Comparison of ENCODE assay signal across 18 cellular contexts in genomic region chr10:101585841-101586240, GRCh38. TPM values are rescaled to one million over a fixed set of nuclear protein-coding genes. Genes with fewer than 3 reads are reported as not detected.
A peak's percentile ranks its signal among the peaks of the same experiment; 100 is the strongest.
DNase-seq lines count a peak whose midpoint lies in the region; ATAC-seq and TF ChIP-seq lines count a peak whose summit lies in the region.
"Had no signal": no experiment of that assay in that cellular context is flagged by ENCODE, and none has a peak within 500 bp of the region (broad histone marks: within the 10 kb centered on the region; RNA-seq: fewer than 3 reads in every experiment).

No MANE protein-coding gene starts in this region.

- TF ChIP-seq RAD21 in HCT116 (IDR thresholded peaks at IDR 0.05; ENCODE audit: low read depth): no peak

- no peak overlapping the region for H3K9ac ChIP-seq in HCT116 (ENCODE audit: low read length)

- H3K27me3 Mint-ChIP-seq in activated T-cell treated with anti-CD3 and anti-CD28 coated beads, Interleukin-2, amount 50 U/mL, for 24 hours: no peaks in the 10 kb centered on the region
- H3K27me3 Mint-ChIP-seq in brain: peaks cover 13% of the 10 kb centered on the region
- H3K27me3 Mint-ChIP-seq in neural crest cell (ENCODE audit: low read depth): no peaks in the 10 kb centered on the region

- H3K4me3 ChIP-seq in HCT116 (replicated peaks in 1 of 2; ENCODE audit: low read depth in 1 of 2, low read length in 2 of 2) (no peak overlapping the region), OCI-LY7 (ENCODE audit: low read depth, low read length, poor library complexity, severe bottlenecking) (no peak overlapping the region)
- H3K4me3 ChIP-seq: MG63 had no signal

- CTCF ChIA-PET in HCT116 (lab: Charles Lee) (interaction anchor here (3.3 to 3.7 kb wide), 2 partner anchors 15 to 17 kb away, joined by 17 to 25 read pairs; no protein-coding TSS in a partner anchor), OCI-LY7 (lab: Charles Lee; ENCODE audit: unreplicated experiment) (no interaction called here)

- no TSS peak for BruUV-seq in HCT116 (replicated peaks; lab: Mats Ljungman, UMichigan)
- BruUV-seq in OCI-LY7 (replicated peaks; lab: Mats Ljungman, UMichigan): no TSS peak

- peaks cover 26% of the 10 kb centered on the region for H3K4me1 Mint-ChIP-seq in activated T-cell treated with anti-CD3 and anti-CD28 coated beads, Interleukin-2, amount 50 U/mL, for 24 hours (ENCODE audit: low read depth)
- H3K4me1 Mint-ChIP-seq in brain (peaks cover 35% of the 10 kb centered on the region), neural crest cell (peaks cover 22% of the 10 kb centered on the region)

- no peaks in the 10 kb centered on the region for H3K27me3 ChIP-seq in HCT116 (ENCODE audit: insufficient read depth, low read length)
- H3K27me3 ChIP-seq: MG63 had no signal

- H3K9me3 ChIP-seq in HCT116 (ENCODE audit: control insufficient read depth in 1 of 2, insufficient read depth in 1 of 2, low read depth in 1 of 2, low read length in 2 of 2) (no peaks in the 10 kb centered on the region), OCI-LY7 (ENCODE audit: low read length) (no peaks in the 10 kb centered on the region)
- H3K9me3 ChIP-seq: Caco-2, MG63 had no signal

- H3K4me3 Mint-ChIP-seq in activated T-cell treated with anti-CD3 and anti-CD28 coated beads, Interleukin-2, amount 50 U/mL, for 24 hours: peak overlapping the region; percentile 26
- H3K4me3 Mint-ChIP-seq in brain (peak overlapping the region; percentile 21 to 96 (median 94)), neural crest cell (peak overlapping the region; percentile 15)

- H3K4me2 ChIP-seq in HCT116 (ENCODE audit: low read length): peak overlapping the region; percentile 6; the same call in 1 of the 2 replicates
- no peak overlapping the region for H3K4me2 ChIP-seq in OCI-LY7 (ENCODE audit: low read length)

- H3K27ac ChIP-seq in HCT116 (ENCODE audit: low read depth, low read length) (no peak overlapping the region), OCI-LY7 (ENCODE audit: low read depth, low read length, poor library complexity, severe bottlenecking) (no peak overlapping the region)
- H3K27ac ChIP-seq: C4-2B had no signal

- no peak overlapping the region for H2AFZ ChIP-seq in HCT116 (ENCODE audit: low read depth, low read length, poor library complexity, severe bottlenecking)
- H2AFZ ChIP-seq in OCI-LY7 (ENCODE audit: low read length): no peak overlapping the region

- H3K36me3 Mint-ChIP-seq in activated T-cell treated with anti-CD3 and anti-CD28 coated beads, Interleukin-2, amount 50 U/mL, for 24 hours (ENCODE audit: low read depth): peaks cover 57% of the 10 kb centered on the region
- H3K36me3 Mint-ChIP-seq in brain (peaks cover 22% of the 10 kb centered on the region), neural crest cell (ENCODE audit: low read depth) (no peaks in the 10 kb centered on the region)

- peak overlapping the region; percentile 31 for H3K27ac Mint-ChIP-seq in activated T-cell treated with anti-CD3 and anti-CD28 coated beads, Interleukin-2, amount 50 U/mL, for 24 hours
- H3K27ac Mint-ChIP-seq in brain (peak overlapping the region in 2 of 5 experiments; percentile 31 to 50), neural crest cell (ENCODE audit: unreplicated experiment) (no peak overlapping the region)

- RAD21 ChIA-PET in HCT116 (lab: Charles Lee; ENCODE audit: low non-redundant PET in 1 of 2, low total read pairs in 2 of 2, uncharacterized antibody in 2 of 2, unreplicated experiment in 2 of 2): interaction anchor here in 1 of 2 experiments (0.9 kb wide), 1 partner anchor 9 kb away, joined by 3 read pairs; no protein-coding TSS in a partner anchor

- intact Hi-C loops in HCT116 (cut with micrococcal nuclease) (loop anchor here (5.0 kb wide), 1 partner anchor 196 kb away; the partner anchor contains the start of gene NPM3), OCI-LY7 (cut with micrococcal nuclease; ENCODE audit: unreplicated experiment) (no loop called here)

- TF ChIP-seq CTCF in HCT116 (IDR thresholded peaks at IDR 0.05 in 2 of 3, conservative IDR thresholded peaks at IDR 0.05 in 1 of 3; ENCODE audit: borderline replicate concordance in 1 of 3, insufficient read depth in 1 of 3, low read depth in 2 of 3, low read length in 2 of 3): no peak
- TF ChIP-seq CTCF in brain (conservative IDR thresholded peaks at IDR 0.05): no peak
- TF ChIP-seq CTCF in neural crest cell (conservative IDR thresholded peaks at IDR 0.05): no peak
- TF ChIP-seq CTCF in OCI-LY7 (conservative IDR thresholded peaks at IDR 0.05; ENCODE audit: low read length): no peak

- no peaks in the 10 kb centered on the region for H4K20me1 ChIP-seq in HCT116 (ENCODE audit: insufficient read depth)
- no peaks in the 10 kb centered on the region for H4K20me1 ChIP-seq in OCI-LY7 (ENCODE audit: insufficient read depth, low read length)

- H3K4me1 ChIP-seq in HCT116 (ENCODE audit: control insufficient read depth in 1 of 2, insufficient read depth in 2 of 2, low read length in 2 of 2) (peaks cover 10 to 16% of the 10 kb centered on the region in 2 experiments; a peak in 3 of 4 replicates), OCI-LY7 (ENCODE audit: insufficient read depth, low read length, poor library complexity, severe bottlenecking) (peaks cover 15% of the 10 kb centered on the region)
- H3K4me1 ChIP-seq: Caco-2 had no signal

- H3K79me2 ChIP-seq in HCT116 (ENCODE audit: insufficient read depth, low read length): peaks cover 15% of the 10 kb centered on the region
- no peaks in the 10 kb centered on the region for H3K79me2 ChIP-seq in OCI-LY7 (ENCODE audit: insufficient read depth, low read depth, low read length)

- POLR2A ChIA-PET in HCT116 (lab: Charles Lee): no interaction called here
- POLR2A ChIA-PET in OCI-LY7 (lab: Charles Lee): no interaction called here

- H3K9me3 Mint-ChIP-seq in activated T-cell treated with anti-CD3 and anti-CD28 coated beads, Interleukin-2, amount 50 U/mL, for 24 hours: no peaks in the 10 kb centered on the region
- no peaks in the 10 kb centered on the region for H3K9me3 Mint-ChIP-seq in brain
- no peaks in the 10 kb centered on the region for H3K9me3 Mint-ChIP-seq in neural crest cell

- H3K9me2 ChIP-seq in HCT116 (ENCODE audit: insufficient read depth): no peaks in the 10 kb centered on the region
- H3K9me2 ChIP-seq in OCI-LY7 (ENCODE audit: insufficient read depth, low read length): no peaks in the 10 kb centered on the region

- no peak for TF ChIP-seq POLR2A in HCT116 (IDR thresholded peaks at IDR 0.05; ENCODE audit: borderline replicate concordance, extremely low read depth, insufficient read depth, insufficient read length)

- DNase-seq in activated T-cell treated with anti-CD3 and anti-CD28 coated beads, Interleukin-2, amount 50 U/mL, for 24 hours: no peak
- DNase-seq in activated T-cell treated with anti-CD3 and anti-CD28 coated beads for 4 hours (no peak), HCT116 (ENCODE audit: low read depth, low spot score) (no peak), neural crest cell (ENCODE audit: low read depth, low spot score) (no peak), OCI-LY7 (ENCODE audit: low spot score) (no peak), activated gamma-delta T cell treated with Interleukin-2 at 50 U/mL for 16 hours (no peak), mesenteric fat pad (ENCODE audit: low spot score) (no peak)
- DNase-seq: Caco-2, DMS53, H7, KG1, MG63, NCI-H1105, NCI-H187 treated with DMSO at 0.1 percent for 48 hours, NCI-H2171 treated with DMSO at 0.1 percent for 48 hours, NCI-H510A treated with DMSO at 0.1 percent for 48 hours had no signal

- H3K36me3 ChIP-seq in HCT116 (ENCODE audit: control insufficient read depth in 1 of 2, insufficient read depth in 2 of 2, low read length in 2 of 2) (peaks cover 17 to 18% of the 10 kb centered on the region in 2 experiments), OCI-LY7 (ENCODE audit: insufficient read depth, low read length) (no peaks in the 10 kb centered on the region)

- no peak for ATAC-seq in HCT116

TF ChIP-seq in HCT116, 20 proteins besides CTCF, POLR2A, EP300 and RAD21:
- TF ChIP-seq EGR1 (IDR thresholded peaks at IDR 0.05; ENCODE audit: low read depth) (no peak), SIN3A (IDR thresholded peaks at IDR 0.05; ENCODE audit: low read depth) (no peak), MAX (IDR thresholded peaks at IDR 0.05) (no peak), CBX3 (IDR thresholded peaks at IDR 0.05; ENCODE audit: low read depth) (no peak)
TF ChIP-seq in HCT116: peak in this region for 0.

RNA-seq across cellular contexts. Expression of gene POLL, which starts 2.2 kb away (rescaled TPM):
- total RNA-seq in HCT116 (2021; ENCODE audit: unreplicated experiment): 51.3 TPM
- 42.0 and 43.2 TPM in 2 replicates for polyA plus RNA-seq in HCT116 (2012)
- 23.2 TPM for polyA plus RNA-seq in brain (ENCODE audit: insufficient read depth, low read depth, low replicate concordance)
- 30.8 and 36.3 TPM in 2 replicates for total RNA-seq in neural crest cell
- 14.3 and 22.0 TPM in 2 replicates for total RNA-seq in OCI-LY7 (2014; rRNA removed; shearing (Covaris generic))
- 34.0 and 35.6 TPM in 2 replicates for total RNA-seq in OCI-LY7 (2022)
- total RNA-seq in mesenteric fat pad: 15.5 TPM

RNA-seq across cellular contexts. Expression of gene DPCD, which starts 2.3 kb away (rescaled TPM):
- total RNA-seq in HCT116 (2021; ENCODE audit: unreplicated experiment): 39.5 TPM
- 87.6 and 101 TPM in 2 replicates for polyA plus RNA-seq in HCT116 (2012)
- 38.6 TPM for polyA plus RNA-seq in brain (ENCODE audit: insufficient read depth, low read depth, low replicate concordance)
- 29.6 and 35.5 TPM in 2 replicates for total RNA-seq in neural crest cell
- total RNA-seq in OCI-LY7 (2014; rRNA removed; shearing (Covaris generic)): 9.1 and 13.9 TPM in 2 replicates
- 6.3 and 10.3 TPM in 2 replicates for total RNA-seq in OCI-LY7 (2022)
- 5.2 TPM for total RNA-seq in mesenteric fat pad

Comparison
In these comparisons a context has a peak if more than half of its experiments do, and no peak if none do; other contexts are left out.
1. H3K4me3 Mint-ChIP-seq: peak in every context shown above with its lines; median percentile 94 in brain; 26 in activated T-cell treated with anti-CD3 and anti-CD28 coated beads, Interleukin-2, amount 50 U/mL, for 24 hours; 15 in neural crest cell.